22 cellular contexts compared by ENCODE assay signal in the genomic region with DNA sequence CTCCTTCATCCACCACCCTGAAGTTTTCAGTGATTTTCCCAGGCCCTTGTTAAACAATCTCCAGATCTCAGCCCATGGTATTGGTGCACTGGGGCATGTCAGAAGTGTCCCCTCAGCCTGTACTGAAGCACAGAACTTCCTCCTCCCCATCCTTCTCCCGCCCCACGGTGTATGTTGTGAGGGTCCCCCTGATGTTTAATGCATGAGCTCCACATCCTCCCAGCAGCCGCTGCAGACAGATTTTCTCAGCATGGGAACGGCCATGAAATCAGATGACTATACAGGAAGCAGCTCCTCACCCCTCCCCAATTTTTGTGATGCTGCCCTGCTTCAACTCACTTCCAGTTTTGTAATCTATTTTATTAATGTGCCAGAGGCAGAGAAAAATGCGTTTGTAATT.
"Had no signal": no experiment of that assay in that cellular context is flagged by ENCODE, and none has a peak within 500 bp of the region (broad histone marks: within the 10 kb centered on the region; RNA-seq: fewer than 3 reads in every experiment).

No MANE protein-coding gene starts in this region.

- H3K27ac ChIP-seq: esophagus muscularis mucosa, gastroesophageal sphincter, neutrophil, ovary, psoas muscle, WERI-Rb-1 had no signal

- H3K4me1 Mint-ChIP-seq: activated T-helper 17 cell treated with anti-CD3 and anti-CD28 coated beads, Interleukin-2, amount 50 U/mL, for 72 hours; memory B cell; T-cell had no signal

- H3K27ac Mint-ChIP-seq: activated naive CD4-positive, alpha-beta T cell treated with anti-CD3 and anti-CD28 coated beads, Interleukin-2, amount 50 U/mL, for 72 hours; activated T-cell treated with anti-CD3 and anti-CD28 coated beads, Interleukin-2, amount 50 U/mL, for 24 hours; activated T-helper 17 cell treated with anti-CD3 and anti-CD28 coated beads, Interleukin-2, amount 50 U/mL, for 72 hours; effector memory CD8-positive, alpha-beta T cell; memory B cell; stimulated activated naive CD8-positive, alpha-beta T cell treated with anti-CD3 and anti-CD28 coated beads, Interleukin-15, amount 100 ng/mL, for 72 hours; T-cell had no signal

- H3K27me3 ChIP-seq: esophagus muscularis mucosa, gastroesophageal sphincter, ovary, tibial artery had no signal

- H3K4me3 ChIP-seq: esophagus muscularis mucosa, gastroesophageal sphincter, mucosa of descending colon, ovary, psoas muscle, tibial artery had no signal

- H3K4me1 ChIP-seq: psoas muscle had no signal

- H3K36me3 ChIP-seq: esophagus muscularis mucosa, gastroesophageal sphincter, neutrophil, ovary, tibial artery, WERI-Rb-1 had no signal

- H3K9me3 Mint-ChIP-seq: activated T-cell treated with anti-CD3 and anti-CD28 coated beads, Interleukin-2, amount 50 U/mL, for 24 hours; activated T-helper 17 cell treated with anti-CD3 and anti-CD28 coated beads, Interleukin-2, amount 50 U/mL, for 72 hours; effector memory CD8-positive, alpha-beta T cell; stimulated activated naive CD8-positive, alpha-beta T cell treated with anti-CD3 and anti-CD28 coated beads, Interleukin-15, amount 100 ng/mL, for 72 hours; T-cell had no signal

- H3K9me3 ChIP-seq: esophagus muscularis mucosa, gastroesophageal sphincter, mucosa of descending colon, neutrophil, ovary, psoas muscle, tibial artery had no signal

- ATAC-seq: activated naive CD4-positive, alpha-beta T cell treated with anti-CD3 and anti-CD28 coated beads, Interleukin-2, amount 50 U/mL, for 72 hours; activated T-helper 17 cell treated with anti-CD3 and anti-CD28 coated beads, Interleukin-2, amount 50 U/mL, for 72 hours; effector memory CD8-positive, alpha-beta T cell; gastroesophageal sphincter; mucosa of descending colon; psoas muscle; right cardiac atrium; stimulated activated naive CD8-positive, alpha-beta T cell treated with anti-CD3 and anti-CD28 coated beads, Interleukin-15, amount 100 ng/mL, for 72 hours; T-cell had no signal

- H3K36me3 Mint-ChIP-seq: activated naive CD4-positive, alpha-beta T cell treated with anti-CD3 and anti-CD28 coated beads, Interleukin-2, amount 50 U/mL, for 72 hours; memory B cell; T-cell had no signal

- H3K4me3 Mint-ChIP-seq: activated T-cell treated with anti-CD3 and anti-CD28 coated beads, Interleukin-2, amount 50 U/mL, for 24 hours; activated T-helper 17 cell treated with anti-CD3 and anti-CD28 coated beads, Interleukin-2, amount 50 U/mL, for 72 hours; effector memory CD8-positive, alpha-beta T cell; memory B cell; stimulated activated naive CD8-positive, alpha-beta T cell treated with anti-CD3 and anti-CD28 coated beads, Interleukin-15, amount 100 ng/mL, for 72 hours; T-cell had no signal

- DNase-seq: activated CD4-positive, alpha-beta T cell treated with anti-CD3 and anti-CD28 coated beads, Interleukin-2, amount 50 U/mL, for 1 hour; activated CD4-positive, CD25-positive, alpha-beta regulatory T cell treated with anti-CD3 and anti-CD28 coated beads, Interleukin-2, amount 50 U/mL, for 72 hours; activated CD8-positive, alpha-beta memory T cell treated with anti-CD3 and anti-CD28 coated beads, Interleukin-2, amount 50 U/mL, for 4 hours; activated T-cell treated with anti-CD3 and anti-CD28 coated beads, Interleukin-2, amount 50 U/mL, for 24 hours; aorta; central memory CD4-positive, alpha-beta T cell; effector memory CD8-positive, alpha-beta T cell; mucosa of descending colon; ovary; psoas muscle; right cardiac atrium; stimulated activated CD4-positive, alpha-beta T cell treated with anti-CD3 and anti-CD28 coated beads, Interleukin-1b, Interleukin-23, amount 100 ng/mL, for 48 hours; stimulated activated naive CD8-positive, alpha-beta T cell treated with anti-CD3 and anti-CD28 coated beads, Interleukin-15, amount 100 ng/mL, for 72 hours; T-cell; tibial artery; WERI-Rb-1 had no signal
